20 cellular contexts compared by ENCODE assay signal in the genomic region with DNA sequence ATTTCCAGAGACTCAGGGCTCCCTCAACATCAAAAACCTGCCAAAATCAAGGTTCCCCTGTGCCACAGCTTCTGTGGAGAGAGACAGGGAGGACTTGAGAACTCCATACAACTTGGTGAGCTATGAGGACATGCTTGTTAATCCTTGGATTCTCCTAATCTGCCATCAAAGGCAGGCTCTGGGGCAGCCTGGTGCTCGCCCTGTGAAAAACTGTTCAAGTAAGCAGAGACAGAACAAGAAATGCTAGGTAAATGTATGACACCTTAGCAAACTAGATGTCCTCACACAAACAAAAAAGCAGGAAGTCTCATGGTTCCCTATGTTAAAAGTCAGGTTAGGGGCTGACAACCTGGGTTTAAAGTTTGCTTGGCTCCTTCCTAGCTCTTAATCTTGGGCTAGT.
"Had no signal": no experiment of that assay in that cellular context is flagged by ENCODE, and none has a peak within 500 bp of the region (broad histone marks: within the 10 kb centered on the region; RNA-seq: fewer than 3 reads in every experiment).

No MANE protein-coding gene starts in this region.

- FAIRE-seq: colon had no signal

- H3K27ac ChIP-seq: heart left ventricle, neutrophil, thoracic aorta, transverse colon had no signal

- H3K9me3 ChIP-seq: heart left ventricle, mucosa of descending colon, neutrophil, spleen, thoracic aorta, transverse colon had no signal

- H3K36me3 ChIP-seq: heart left ventricle, neutrophil, spleen, thoracic aorta, transverse colon had no signal

- DNase-seq: erythroblast; foreskin melanocyte; heart left ventricle; hippocampal formation; left colon; left ventricle myocardium superior; mucosa of descending colon; naive thymus-derived CD8-positive, alpha-beta T cell; posterior cingulate gyrus; spleen; stimulated activated CD4-positive, alpha-beta T cell treated with anti-CD3 and anti-CD28 coated beads, Interleukin-15, amount 100 ng/mL, for 24 hours; stimulated activated CD4-positive, alpha-beta T cell treated with anti-CD3 and anti-CD28 coated beads, Interleukin-1b, Interleukin-23, amount 100 ng/mL, for 48 hours; stimulated activated CD4-positive, alpha-beta T cell treated with anti-CD3 and anti-CD28 coated beads, Interleukin-4, amount 100 ng/mL, for 24 hours; stimulated activated naive B cell treated with anti-CD40 and anti-IgM and Interleukin-4, amounts not matched to agents 10 μg/mL and 1 μg/mL and 100 μg/mL, for 72 hours; stimulated activated naive CD8-positive, alpha-beta T cell treated with anti-CD3 and anti-CD28 coated beads, Interleukin-15, amount 100 ng/mL, for 72 hours; transverse colon had no signal

- H3K4me1 Mint-ChIP-seq: naive thymus-derived CD8-positive, alpha-beta T cell had no signal

- H3K36me3 Mint-ChIP-seq: naive thymus-derived CD8-positive, alpha-beta T cell; stimulated activated naive B cell treated with anti-CD40 and anti-IgM and Interleukin-4, amounts not matched to agents 10 μg/mL and 1 μg/mL and 100 μg/mL, for 72 hours had no signal

- H3K9me3 Mint-ChIP-seq: dendritic cell treated with granulocyte-macrophage colony-stimulating factor and Interleukin-4, amounts not matched to agents 40 ng/mL and 50 ng/mL, for 4 days; naive thymus-derived CD8-positive, alpha-beta T cell; stimulated activated naive B cell treated with anti-CD40 and anti-IgM and Interleukin-4, amounts not matched to agents 10 μg/mL and 1 μg/mL and 100 μg/mL, for 72 hours; stimulated activated naive CD8-positive, alpha-beta T cell treated with anti-CD3 and anti-CD28 coated beads, Interleukin-15, amount 100 ng/mL, for 72 hours had no signal

- H3K27me3 ChIP-seq: heart left ventricle, neutrophil, spleen, transverse colon had no signal

- H3K4me3 ChIP-seq: heart left ventricle, mucosa of descending colon, spleen, thoracic aorta, transverse colon had no signal

- H3K27ac Mint-ChIP-seq: dendritic cell treated with granulocyte-macrophage colony-stimulating factor and Interleukin-4, amounts not matched to agents 40 ng/mL and 50 ng/mL, for 4 days; naive thymus-derived CD8-positive, alpha-beta T cell; stimulated activated naive B cell treated with anti-CD40 and anti-IgM and Interleukin-4, amounts not matched to agents 10 μg/mL and 1 μg/mL and 100 μg/mL, for 72 hours had no signal

- H3K27me3 Mint-ChIP-seq: dendritic cell treated with granulocyte-macrophage colony-stimulating factor and Interleukin-4, amounts not matched to agents 40 ng/mL and 50 ng/mL, for 4 days; stimulated activated naive B cell treated with anti-CD40 and anti-IgM and Interleukin-4, amounts not matched to agents 10 μg/mL and 1 μg/mL and 100 μg/mL, for 72 hours; stimulated activated naive CD8-positive, alpha-beta T cell treated with anti-CD3 and anti-CD28 coated beads, Interleukin-15, amount 100 ng/mL, for 72 hours had no signal

- H3K4me3 Mint-ChIP-seq: dendritic cell treated with granulocyte-macrophage colony-stimulating factor and Interleukin-4, amounts not matched to agents 40 ng/mL and 50 ng/mL, for 4 days; naive thymus-derived CD8-positive, alpha-beta T cell; stimulated activated naive B cell treated with anti-CD40 and anti-IgM and Interleukin-4, amounts not matched to agents 10 μg/mL and 1 μg/mL and 100 μg/mL, for 72 hours; stimulated activated naive CD8-positive, alpha-beta T cell treated with anti-CD3 and anti-CD28 coated beads, Interleukin-15, amount 100 ng/mL, for 72 hours had no signal
